ENCODE assay signal across 22 cellular contexts in the genomic region with DNA sequence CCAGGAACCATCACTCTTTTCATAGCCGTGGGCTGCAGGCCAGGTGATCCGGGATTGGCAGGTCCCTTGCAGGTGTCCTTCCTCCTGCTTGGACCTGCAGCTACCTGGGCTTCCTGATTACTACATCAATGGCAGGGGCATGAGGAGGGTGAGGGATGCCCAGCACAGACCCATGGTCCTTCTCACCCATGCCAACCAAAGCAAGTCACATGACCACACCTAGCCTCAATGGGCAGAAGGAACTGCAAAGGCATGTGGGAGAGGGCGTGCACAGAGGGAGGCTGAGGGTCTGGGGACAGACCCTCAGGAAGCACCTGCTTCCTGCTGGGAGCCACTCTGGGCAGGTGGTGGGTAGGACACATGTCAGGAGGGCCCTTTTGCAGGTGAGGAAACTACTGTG.
"Had no signal": no experiment of that assay in that cellular context is flagged by ENCODE, and none has a peak within 500 bp of the region (broad histone marks: within the 10 kb centered on the region; RNA-seq: fewer than 3 reads in every experiment).

No MANE protein-coding gene starts in this region.

- H3K79me2 ChIP-seq: hepatocyte had no signal

- H3K4me3 ChIP-seq: hepatocyte, left ventricle myocardium inferior, lower lobe of right lung, neural progenitor cell, psoas muscle, right lobe of liver, tibial artery, upper lobe of left lung, vagina had no signal

- H3K36me3 ChIP-seq: left ventricle myocardium inferior, neural progenitor cell, vagina had no signal

- DNase-seq: effector CD4-positive, alpha-beta T cell; foreskin melanocyte; head of caudate nucleus; kidney; left cardiac atrium; left ventricle myocardium inferior; lower lobe of right lung; midbrain; psoas muscle; retina; right lobe of liver; stimulated activated CD4-positive, alpha-beta T cell treated with anti-CD3 and anti-CD28 coated beads, Interleukin-4, amount 100 ng/mL, for 1 hour; stimulated activated CD8-positive, alpha-beta memory T cell treated with anti-CD3 and anti-CD28 coated beads, Interleukin-4, amount 100 ng/mL, for 48 hours; tibial artery; upper lobe of left lung had no signal

- H3K27me3 Mint-ChIP-seq: memory B cell; natural killer cell treated with Interleukin-12 subunit alpha and Interleukin-12 subunit beta and Interleukin-15 and Interleukin-18, amount 100 ng/mL, for 72 hours; stimulated activated memory B cell treated with anti-CD40 and anti-IgM and Interleukin-4, amounts not matched to agents 10 μg/mL and 1 μg/mL and 100 μg/mL, for 72 hours; stimulated activated naive CD8-positive, alpha-beta T cell treated with anti-CD3 and anti-CD28 coated beads, Interleukin-15, Interleukin-2, amounts not matched to agents 100 ng/mL and 50 ng/mL, for 24 hours had no signal

- H3K27ac Mint-ChIP-seq: memory B cell; natural killer cell treated with Interleukin-12 subunit alpha and Interleukin-12 subunit beta and Interleukin-15 and Interleukin-18, amount 100 ng/mL, for 72 hours; neural progenitor cell; stimulated activated memory B cell treated with anti-CD40 and anti-IgM and Interleukin-4, amounts not matched to agents 10 μg/mL and 1 μg/mL and 100 μg/mL, for 72 hours; stimulated activated naive CD8-positive, alpha-beta T cell treated with anti-CD3 and anti-CD28 coated beads, Interleukin-15, Interleukin-2, amounts not matched to agents 100 ng/mL and 50 ng/mL, for 24 hours had no signal

- H3K27ac ChIP-seq: hepatocyte, left ventricle myocardium inferior, lower lobe of right lung, neural progenitor cell, psoas muscle, right lobe of liver, tibial artery, upper lobe of left lung, vagina had no signal

- H3K4me1 ChIP-seq: left ventricle myocardium inferior, lower lobe of right lung, neural progenitor cell, psoas muscle, right lobe of liver, tibial artery, upper lobe of left lung, vagina had no signal

- H3K4me3 Mint-ChIP-seq: memory B cell; natural killer cell treated with Interleukin-12 subunit alpha and Interleukin-12 subunit beta and Interleukin-15 and Interleukin-18, amount 100 ng/mL, for 72 hours; neural progenitor cell; stimulated activated memory B cell treated with anti-CD40 and anti-IgM and Interleukin-4, amounts not matched to agents 10 μg/mL and 1 μg/mL and 100 μg/mL, for 72 hours; stimulated activated naive CD8-positive, alpha-beta T cell treated with anti-CD3 and anti-CD28 coated beads, Interleukin-15, Interleukin-2, amounts not matched to agents 100 ng/mL and 50 ng/mL, for 24 hours had no signal

- H3K4me2 ChIP-seq: hepatocyte, neural progenitor cell had no signal

- H3K27me3 ChIP-seq: hepatocyte, neural progenitor cell, right lobe of liver, tibial artery, upper lobe of left lung, vagina had no signal

- H3K9me3 Mint-ChIP-seq: memory B cell; natural killer cell treated with Interleukin-12 subunit alpha and Interleukin-12 subunit beta and Interleukin-15 and Interleukin-18, amount 100 ng/mL, for 72 hours; neural progenitor cell; stimulated activated memory B cell treated with anti-CD40 and anti-IgM and Interleukin-4, amounts not matched to agents 10 μg/mL and 1 μg/mL and 100 μg/mL, for 72 hours; stimulated activated naive CD8-positive, alpha-beta T cell treated with anti-CD3 and anti-CD28 coated beads, Interleukin-15, Interleukin-2, amounts not matched to agents 100 ng/mL and 50 ng/mL, for 24 hours had no signal

- H3K9me3 ChIP-seq: left ventricle myocardium inferior, lower lobe of right lung, psoas muscle, right lobe of liver, tibial artery, upper lobe of left lung, vagina had no signal

- FAIRE-seq: kidney had no signal

- H3K9ac ChIP-seq: neural progenitor cell had no signal

- ATAC-seq: left cardiac atrium; lower lobe of right lung; psoas muscle; stimulated activated memory B cell treated with anti-CD40 and anti-IgM and Interleukin-4, amounts not matched to agents 10 μg/mL and 1 μg/mL and 100 μg/mL, for 72 hours had no signal

- H3K4me1 Mint-ChIP-seq: memory B cell; neural progenitor cell; stimulated activated memory B cell treated with anti-CD40 and anti-IgM and Interleukin-4, amounts not matched to agents 10 μg/mL and 1 μg/mL and 100 μg/mL, for 72 hours had no signal

- H2AFZ ChIP-seq: hepatocyte, neural progenitor cell had no signal
